Comparison of ENCODE assay signal across 16 cellular contexts in genomic region chr12:116962197-116962596, GRCh38. TPM values are rescaled to one million over a fixed set of nuclear protein-coding genes. Genes with fewer than 3 reads are reported as not detected.
DNase-seq lines count a peak whose midpoint lies in the region; FAIRE-seq and TF ChIP-seq lines count a peak whose summit lies in the region.
"Had no signal": no experiment of that assay in that cellular context is flagged by ENCODE, and none has a peak within 500 bp of the region (broad histone marks: within the 10 kb centered on the region; RNA-seq: fewer than 3 reads in every experiment).

No MANE protein-coding gene starts in this region.

- H3K27ac ChIP-seq in HL-60 (replicated peaks) (peak overlapping the region; percentile 11; the same call in 1 of the 2 replicates), astrocyte (ENCODE audit: low read depth, low read length) (no peak overlapping the region), neural progenitor cell (peak overlapping the region; percentile 87)

- H3K4me3 Mint-ChIP-seq in astrocyte (ENCODE audit: unreplicated experiment): no peak overlapping the region
- H3K4me3 Mint-ChIP-seq in neural progenitor cell: no peak overlapping the region

- H3K27me3 ChIP-seq in HL-60 (ENCODE audit: insufficient read depth, poor library complexity, severe bottlenecking) (no peaks in the 10 kb centered on the region), astrocyte (ENCODE audit: insufficient read depth, low read length) (no peaks in the 10 kb centered on the region), neural progenitor cell (no peaks in the 10 kb centered on the region)

- no peaks in the 10 kb centered on the region for H3K9me3 ChIP-seq in astrocyte (ENCODE audit: insufficient read depth, low read depth, low read length)
- H3K9me3 ChIP-seq in neural progenitor cell (ENCODE audit: low read depth): no peaks in the 10 kb centered on the region

- H3F3A ChIP-seq in neural progenitor cell (ENCODE audit: low read depth): peaks cover 13% of the 10 kb centered on the region

- no peak overlapping the region for H2AFZ ChIP-seq in astrocyte (ENCODE audit: low read depth, low read length)
- H2AFZ ChIP-seq in neural progenitor cell (replicated peaks): no peak overlapping the region

- no peaks in the 10 kb centered on the region for H3K79me2 ChIP-seq in astrocyte (ENCODE audit: insufficient read depth, low read length)
- peaks cover 5% of the 10 kb centered on the region for H3K79me2 ChIP-seq in neural progenitor cell (ENCODE audit: low read depth)

- H3K27me3 Mint-ChIP-seq in astrocyte (ENCODE audit: low read depth, unreplicated experiment) (no peaks in the 10 kb centered on the region), neural progenitor cell (ENCODE audit: insufficient read depth, low read depth) (no peaks in the 10 kb centered on the region)

- H3K9me3 Mint-ChIP-seq in astrocyte (ENCODE audit: unreplicated experiment) (no peaks in the 10 kb centered on the region), neural progenitor cell (no peaks in the 10 kb centered on the region)
- H3K9me3 Mint-ChIP-seq: activated naive CD4-positive, alpha-beta T cell treated with anti-CD3 and anti-CD28 coated beads, Interleukin-2, amount 50 U/mL, for 72 hours had no signal

- H3K36me3 ChIP-seq in astrocyte (ENCODE audit: insufficient read depth, low read length): peaks cover 14% of the 10 kb centered on the region
- peaks cover 6% of the 10 kb centered on the region for H3K36me3 ChIP-seq in neural progenitor cell

- H3K9ac ChIP-seq in astrocyte (ENCODE audit: low read length): no peak overlapping the region
- H3K9ac ChIP-seq in neural progenitor cell: no peak overlapping the region

- no peaks in the 10 kb centered on the region for H3K4me1 ChIP-seq in astrocyte (ENCODE audit: insufficient read depth, low read length)
- peaks cover 14% of the 10 kb centered on the region for H3K4me1 ChIP-seq in neural progenitor cell

- H4K20me1 ChIP-seq in astrocyte (ENCODE audit: insufficient read depth, low read length) (peaks cover 61% of the 10 kb centered on the region), neural progenitor cell (ENCODE audit: low read depth) (peaks cover 22% of the 10 kb centered on the region)

- peaks cover 17% of the 10 kb centered on the region for H3K36me3 Mint-ChIP-seq in astrocyte (ENCODE audit: low read depth, unreplicated experiment)
- H3K36me3 Mint-ChIP-seq in neural progenitor cell: peaks cover 12% of the 10 kb centered on the region

- DNase-seq in GM13976 (ENCODE audit: low spot score): peak; percentile 21
- DNase-seq in HL-60 (ENCODE audit: low read depth in 1 of 2, low spot score in 1 of 2): peak in 1 of 2 experiments; percentile 21
- DNase-seq in astrocyte (ENCODE audit: low read depth): no peak
- DNase-seq in neural progenitor cell (ENCODE audit: low spot score): peak; percentile 28
- DNase-seq in SK-N-DZ (ENCODE audit: low spot score): no peak
- no peak for DNase-seq in T1000 (lab: John Stamatoyannopoulos, UW)
- no peak for DNase-seq in erythroblast (lab: John Stamatoyannopoulos, UW)
- DNase-seq: C1 segment of cervical spinal cord; DMS53; effector CD4-positive, alpha-beta T cell; H7; NCI-H1048; NCI-H2107; NCI-H526 treated with DMSO at 0.1 percent for 48 hours had no signal

- H3K4me2 ChIP-seq in astrocyte (ENCODE audit: low read length) (no peak overlapping the region), neural progenitor cell (peak overlapping the region; percentile 68)

- H3K27ac Mint-ChIP-seq in astrocyte (ENCODE audit: unreplicated experiment) (peak overlapping the region; percentile 55), neural progenitor cell (no peak overlapping the region)

- no peak for TF ChIP-seq CTCF in GM13976 (IDR thresholded peaks at IDR 0.05; ENCODE audit: borderline replicate concordance, control extremely low read depth, extremely low read depth, insufficient read depth, missing control alignments)
- no peak for TF ChIP-seq CTCF in HL-60 (IDR thresholded peaks at IDR 0.05; ENCODE audit: insufficient read depth, low read length)
- TF ChIP-seq CTCF in astrocyte (IDR thresholded peaks at IDR 0.05; ENCODE audit: insufficient read depth, low read depth, low read length): no peak
- no peak for TF ChIP-seq CTCF in neural progenitor cell (IDR thresholded peaks at IDR 0.05)

- in situ Hi-C loops in GM13976 (cut with MboI; ENCODE audit: low sequenced_read_pairs, unreplicated experiment): no loop called here

- FAIRE-seq in astrocyte (lab: Jason Lieb, UNC): no peak
- FAIRE-seq: bronchial epithelial cell had no signal

- H3K4me1 Mint-ChIP-seq in astrocyte (ENCODE audit: low read depth, unreplicated experiment) (peaks cover 29% of the 10 kb centered on the region), neural progenitor cell (peaks cover 3% of the 10 kb centered on the region)

- TF ChIP-seq POLR2A in erythroblast (IDR thresholded peaks at IDR 0.05; ENCODE audit: low read length): no peak

- no peak overlapping the region for H3K4me3 ChIP-seq in HL-60 (replicated peaks; ENCODE audit: insufficient read depth, low read length)
- H3K4me3 ChIP-seq in astrocyte (ENCODE audit: insufficient read depth, low read depth, low read length): no peak overlapping the region
- no peak overlapping the region for H3K4me3 ChIP-seq in neural progenitor cell

RNA-seq across cellular contexts. Expression of gene FBXW8, which starts 51.4 kb away (rescaled TPM):
- total RNA-seq in astrocyte: 26.4 and 28.7 TPM in 2 replicates
- total RNA-seq in neural progenitor cell (ENCODE audit: low replicate concordance): 20.7 and 27.2 TPM in 2 replicates
- 27.1 and 30.2 TPM in 2 replicates for polyA plus RNA-seq in SK-N-DZ (2014; cell fraction: cytosol; rRNA removed)
- polyA plus RNA-seq in SK-N-DZ (2014; cell fraction: nucleus; rRNA removed): 30.2 and 38.4 TPM in 2 replicates

Comparison
In these comparisons a context has a peak if more than half of its experiments do, and no peak if none do; other contexts are left out.
1. DNase-seq: peak in GM13976 (single experiment) and neural progenitor cell (single experiment); none in astrocyte (single experiment), SK-N-DZ (single experiment), T1000 (single experiment) and erythroblast (0 of 2).